Comparison of ENCODE assay signal across 28 cellular contexts in the genomic region with DNA sequence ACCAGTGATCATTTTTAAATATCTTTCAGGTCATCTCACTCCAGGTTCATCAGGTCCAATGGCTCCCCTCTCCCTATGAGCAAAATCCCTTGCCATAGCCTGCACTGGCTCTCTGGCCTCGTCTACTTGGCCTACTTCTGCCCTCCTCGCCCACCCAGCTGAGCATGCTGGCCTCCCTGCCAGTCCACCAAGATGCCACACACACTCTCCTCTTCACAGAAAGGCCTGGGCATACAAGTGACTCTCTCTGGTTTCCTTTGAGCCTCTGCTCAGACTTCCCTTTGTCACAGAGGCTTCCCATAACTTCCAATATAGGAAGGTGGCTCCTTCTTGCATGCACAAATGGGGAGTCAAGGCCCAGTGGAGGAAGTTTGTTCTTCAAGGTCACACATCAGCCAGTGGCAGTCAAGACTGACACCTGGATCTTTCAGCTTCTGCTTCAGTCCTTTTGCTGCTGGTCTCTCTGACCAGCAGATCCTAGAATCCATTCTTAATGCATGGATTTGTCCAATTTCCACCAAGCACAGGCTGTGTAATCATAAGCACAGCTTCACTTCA.
DNase-seq lines count a peak whose midpoint lies in the region; ATAC-seq, FAIRE-seq and TF ChIP-seq lines count a peak whose summit lies in the region.
"Had no signal": no experiment of that assay in that cellular context is flagged by ENCODE, and none has a peak within 500 bp of the region (broad histone marks: within the 10 kb centered on the region; RNA-seq: fewer than 3 reads in every experiment).

No MANE protein-coding gene starts in this region.

- peaks cover 82% of the 10 kb centered on the region for H3K4me1 ChIP-seq in Caco-2
- H3K4me1 ChIP-seq in OCI-LY3 (ENCODE audit: low read length), result peaks cover 24% of the 10 kb centered on the region
- H3K4me1 ChIP-seq in naive thymus-derived CD4-positive, alpha-beta T cell (ENCODE audit: control insufficient read depth in 2 of 2, insufficient read depth in 2 of 2, low read length in 2 of 2), result peaks cover 12 to 19% of the 10 kb centered on the region in 2 donors
- no peaks in the 10 kb centered on the region for H3K4me1 ChIP-seq in thymus (ENCODE audit: control insufficient read depth, insufficient read depth, low read length)
- H3K4me1 ChIP-seq: A549, SJSA1 had no signal

- H4K20me1 ChIP-seq in OCI-LY3 (ENCODE audit: insufficient read depth, low read length), result no peaks in the 10 kb centered on the region
- H4K20me1 ChIP-seq: BLaER1 treated with 17β-estradiol and CSF1 and Interleukin-3, amounts not matched to agents 10 nM and 100 nM had no signal

- DNase-seq in Caco-2, result no peak
- no peak for DNase-seq in naive thymus-derived CD4-positive, alpha-beta T cell
- no peak for DNase-seq in stimulated activated naive CD8-positive, alpha-beta T cell treated with anti-CD3 and anti-CD28 coated beads, Interleukin-15, amount 100 ng/mL, for 72 hours
- DNase-seq in urothelium cell line (ENCODE audit: low spot score), result no peak
- DNase-seq in activated effector memory CD4-positive, alpha-beta T cell treated with anti-CD3 and anti-CD28 coated beads, Interleukin-2, amount 50 U/mL, for 16 hours, result no peak
- DNase-seq: AML-193; CD8-positive, alpha-beta T cell; DMS 273 treated with DMSO at 0.1 percent for 48 hours; DMS79; EL; GDM1; Kasumi-1; NCI-H1417; NCI-H1694; NCI-H2081; NCI-H2227 treated with DMSO at 0.1 percent for 48 hours; NCI-H526 treated with DMSO at 0.1 percent for 48 hours; Right ventricle myocardium superior; RPMI8226 had no signal

- H3K9me3 Mint-ChIP-seq in Caco-2 (ENCODE audit: unreplicated experiment), result no peaks in the 10 kb centered on the region
- peaks cover 0 to 11% (median 3%) of the 10 kb centered on the region in 11 donors for H3K9me3 Mint-ChIP-seq in naive thymus-derived CD4-positive, alpha-beta T cell
- H3K9me3 Mint-ChIP-seq in stimulated activated naive CD8-positive, alpha-beta T cell treated with anti-CD3 and anti-CD28 coated beads, Interleukin-15, amount 100 ng/mL, for 72 hours, result peaks cover 4 to 14% of the 10 kb centered on the region in 2 donors
- H3K9me3 Mint-ChIP-seq: CD8-positive, alpha-beta T cell had no signal

- peak overlapping the region; percentile 90 for H3K27ac Mint-ChIP-seq in Caco-2 (ENCODE audit: unreplicated experiment)
- H3K27ac Mint-ChIP-seq in naive thymus-derived CD4-positive, alpha-beta T cell, result peak overlapping the region in 8 of 9 donors; percentile 62 to 96 (median 89)
- H3K27ac Mint-ChIP-seq in stimulated activated naive CD8-positive, alpha-beta T cell treated with anti-CD3 and anti-CD28 coated beads, Interleukin-15, amount 100 ng/mL, for 72 hours, result no peak overlapping the region
- H3K27ac Mint-ChIP-seq: GM23338 had no signal

- H3K4me2 ChIP-seq in OCI-LY3 (ENCODE audit: low read length), result no peak overlapping the region
- H3K4me2 ChIP-seq: A549; BLaER1 treated with 17β-estradiol and CSF1 and Interleukin-3, amounts not matched to agents 10 nM and 100 nM had no signal

- no peak for TF ChIP-seq CTCF in Caco-2 (IDR thresholded peaks at IDR 0.05; ENCODE audit: insufficient read depth in 1 of 2, low read depth in 1 of 2, low read length in 1 of 2, severe bottlenecking in 1 of 2, unreplicated experiment in 1 of 2)
- no peak for TF ChIP-seq CTCF in OCI-LY3 (IDR thresholded peaks at IDR 0.05; ENCODE audit: low read depth, low read length)

- peaks cover 9% of the 10 kb centered on the region; the same call in 1 of the 2 replicates for H3K9me3 ChIP-seq in Caco-2
- H3K9me3 ChIP-seq in OCI-LY3 (ENCODE audit: insufficient read depth, low read length), result peaks cover 11% of the 10 kb centered on the region
- no peaks in the 10 kb centered on the region for H3K9me3 ChIP-seq in naive thymus-derived CD4-positive, alpha-beta T cell (ENCODE audit: control insufficient read depth in 2 of 3, low read length in 3 of 3)
- H3K9me3 ChIP-seq in thymus (ENCODE audit: control insufficient read depth), result no peaks in the 10 kb centered on the region
- H3K9me3 ChIP-seq: HAP-1, SJSA1 had no signal

- H3K27me3 Mint-ChIP-seq in Caco-2 (ENCODE audit: insufficient read depth, unreplicated experiment), result no peaks in the 10 kb centered on the region
- H3K27me3 Mint-ChIP-seq in naive thymus-derived CD4-positive, alpha-beta T cell, result peaks cover 0 to 9% (median 0%) of the 10 kb centered on the region in 5 donors
- no peaks in the 10 kb centered on the region for H3K27me3 Mint-ChIP-seq in stimulated activated naive CD8-positive, alpha-beta T cell treated with anti-CD3 and anti-CD28 coated beads, Interleukin-15, amount 100 ng/mL, for 72 hours

- no peak for ATAC-seq in naive thymus-derived CD4-positive, alpha-beta T cell
- ATAC-seq in stimulated activated naive CD8-positive, alpha-beta T cell treated with anti-CD3 and anti-CD28 coated beads, Interleukin-15, amount 100 ng/mL, for 72 hours, result no peak
- ATAC-seq: A549; CD8-positive, alpha-beta T cell; GM12878; HepG2 had no signal

- no peak overlapping the region for H3K9ac ChIP-seq in OCI-LY3 (ENCODE audit: low read length)
- H3K9ac ChIP-seq: BLaER1 treated with 17β-estradiol and CSF1 and Interleukin-3, amounts not matched to agents 10 nM and 100 nM had no signal

- H2AFZ ChIP-seq in OCI-LY3 (ENCODE audit: low read depth, low read length), result 0 out of 2 replicates have a peak overlapping the region, but pooled peaks have one; percentile 33

- no TSS peak for BruUV-seq in Caco-2 (replicated peaks; lab: Mats Ljungman, UMichigan)

- 99% methylated on average over 2 of the region's 2 CpGs for WGBS in thymus

- intact Hi-C loops in Caco-2 (cut with micrococcal nuclease; ENCODE audit: unreplicated experiment), result loop anchor here (10.0 kb wide), 1 partner anchor 248 kb away; no protein-coding TSS in a partner anchor
- intact Hi-C loops in naive thymus-derived CD4-positive, alpha-beta T cell (cut with micrococcal nuclease), result no loop called here

- no peaks in the 10 kb centered on the region; the same call in none of the 2 replicates for H3K36me3 ChIP-seq in Caco-2 (ENCODE audit: control insufficient read depth, insufficient read depth, low read length)
- H3K36me3 ChIP-seq in OCI-LY3 (replicated peaks; ENCODE audit: low read depth, low read length), result peaks cover 9% of the 10 kb centered on the region
- H3K36me3 ChIP-seq in naive thymus-derived CD4-positive, alpha-beta T cell (ENCODE audit: control insufficient read depth in 2 of 3, insufficient read depth in 3 of 3, low read length in 3 of 3), result no peaks in the 10 kb centered on the region
- H3K36me3 ChIP-seq in thymus (ENCODE audit: control insufficient read depth, insufficient read depth), result no peaks in the 10 kb centered on the region
- H3K36me3 ChIP-seq: BLaER1 treated with 17β-estradiol and CSF1 and Interleukin-3, amounts not matched to agents 10 nM and 100 nM; HAP-1; SJSA1 had no signal

- no peak overlapping the region for H3K27ac ChIP-seq in OCI-LY3 (ENCODE audit: low read length)
- no peak overlapping the region for H3K27ac ChIP-seq in naive thymus-derived CD4-positive, alpha-beta T cell (ENCODE audit: low read depth, low read length)
- H3K27ac ChIP-seq in thymus (ENCODE audit: low read depth), result peak overlapping the region; percentile 52
- H3K27ac ChIP-seq: A549; BLaER1 treated with 17β-estradiol and CSF1 and Interleukin-3, amounts not matched to agents 10 nM and 100 nM; SJSA1 had no signal

- H3K4me3 ChIP-seq in Caco-2 (ENCODE audit: low read depth, low read length) (peak overlapping the region; percentile 37), OCI-LY3 (ENCODE audit: low read length) (no peak overlapping the region), thymus (ENCODE audit: low read length) (no peak overlapping the region)
- no peak overlapping the region for H3K4me3 ChIP-seq in naive thymus-derived CD4-positive, alpha-beta T cell (ENCODE audit: low read length)
- H3K4me3 ChIP-seq: A549; BLaER1 treated with 17β-estradiol and CSF1 and Interleukin-3, amounts not matched to agents 10 nM and 100 nM; GM12878; GM23338; HAP-1; SJSA1 had no signal

- peaks cover 49% of the 10 kb centered on the region for H3K4me1 Mint-ChIP-seq in Caco-2 (ENCODE audit: low read depth, unreplicated experiment)
- H3K4me1 Mint-ChIP-seq in naive thymus-derived CD4-positive, alpha-beta T cell, result peaks cover 10 to 37% (median 34%) of the 10 kb centered on the region in 7 donors
- peaks cover 13% of the 10 kb centered on the region for H3K4me1 Mint-ChIP-seq in stimulated activated naive CD8-positive, alpha-beta T cell treated with anti-CD3 and anti-CD28 coated beads, Interleukin-15, amount 100 ng/mL, for 72 hours

- CTCF ChIA-PET in Caco-2 (lab: Charles Lee), result no interaction called here
- CTCF ChIA-PET in naive thymus-derived CD4-positive, alpha-beta T cell (lab: Charles Lee), result interaction anchor here (0.5 kb wide), 1 partner anchor 682 kb away, joined by 3 read pairs; no protein-coding TSS in a partner anchor

- H3K4me3 Mint-ChIP-seq in Caco-2 (ENCODE audit: unreplicated experiment), result peak overlapping the region; percentile 74
- peak overlapping the region in 6 of 10 donors; percentile 23 to 86 (median 62) for H3K4me3 Mint-ChIP-seq in naive thymus-derived CD4-positive, alpha-beta T cell
- H3K4me3 Mint-ChIP-seq in stimulated activated naive CD8-positive, alpha-beta T cell treated with anti-CD3 and anti-CD28 coated beads, Interleukin-15, amount 100 ng/mL, for 72 hours, result no peak overlapping the region
- H3K4me3 Mint-ChIP-seq: CD8-positive, alpha-beta T cell; GM23338 had no signal

- POLR2A ChIA-PET in Caco-2 (lab: Charles Lee), result no interaction called here
- POLR2A ChIA-PET in naive thymus-derived CD4-positive, alpha-beta T cell (lab: Charles Lee), result no interaction called here

- no peaks in the 10 kb centered on the region for H3K36me3 Mint-ChIP-seq in Caco-2 (ENCODE audit: insufficient read depth, unreplicated experiment)
- H3K36me3 Mint-ChIP-seq in naive thymus-derived CD4-positive, alpha-beta T cell, result peaks cover 0 to 8% (median 0%) of the 10 kb centered on the region in 5 donors
- H3K36me3 Mint-ChIP-seq: CD8-positive, alpha-beta T cell had no signal

- H3K27me3 ChIP-seq in Caco-2 (replicated peaks; ENCODE audit: control insufficient read depth, insufficient read depth, low read length), result no peaks in the 10 kb centered on the region
- H3K27me3 ChIP-seq in OCI-LY3 (ENCODE audit: low read depth, low read length), result peaks cover 10% of the 10 kb centered on the region; the same call in 1 of the 2 replicates
- no peaks in the 10 kb centered on the region for H3K27me3 ChIP-seq in naive thymus-derived CD4-positive, alpha-beta T cell (ENCODE audit: control insufficient read depth in 2 of 2, insufficient read depth in 2 of 2, low read length in 2 of 2)
- H3K27me3 ChIP-seq in thymus (ENCODE audit: control insufficient read depth, insufficient read depth), result no peaks in the 10 kb centered on the region
- H3K27me3 ChIP-seq: SJSA1 had no signal

- H3K79me2 ChIP-seq in OCI-LY3 (ENCODE audit: low read length), result no peaks in the 10 kb centered on the region

- no peak for FAIRE-seq in urothelium cell line (lab: Jason Lieb, UNC)
- FAIRE-seq: A549, GM12878, HepG2 had no signal

Comparison
In these comparisons a context has a peak if more than half of its experiments do, and no peak if none do; other contexts are left out.
1. H3K27ac Mint-ChIP-seq: peak in Caco-2 (single experiment) and naive thymus-derived CD4-positive, alpha-beta T cell (8 of 9); none in stimulated activated naive CD8-positive, alpha-beta T cell treated with anti-CD3 and anti-CD28 coated beads, Interleukin-15, amount 100 ng/mL, for 72 hours (0 of 2).
2. H3K4me3 Mint-ChIP-seq: peak in Caco-2 (single experiment) and naive thymus-derived CD4-positive, alpha-beta T cell (6 of 10); none in stimulated activated naive CD8-positive, alpha-beta T cell treated with anti-CD3 and anti-CD28 coated beads, Interleukin-15, amount 100 ng/mL, for 72 hours (0 of 2).